ENCODE assay signal across 1 cellular context in the genomic region with DNA sequence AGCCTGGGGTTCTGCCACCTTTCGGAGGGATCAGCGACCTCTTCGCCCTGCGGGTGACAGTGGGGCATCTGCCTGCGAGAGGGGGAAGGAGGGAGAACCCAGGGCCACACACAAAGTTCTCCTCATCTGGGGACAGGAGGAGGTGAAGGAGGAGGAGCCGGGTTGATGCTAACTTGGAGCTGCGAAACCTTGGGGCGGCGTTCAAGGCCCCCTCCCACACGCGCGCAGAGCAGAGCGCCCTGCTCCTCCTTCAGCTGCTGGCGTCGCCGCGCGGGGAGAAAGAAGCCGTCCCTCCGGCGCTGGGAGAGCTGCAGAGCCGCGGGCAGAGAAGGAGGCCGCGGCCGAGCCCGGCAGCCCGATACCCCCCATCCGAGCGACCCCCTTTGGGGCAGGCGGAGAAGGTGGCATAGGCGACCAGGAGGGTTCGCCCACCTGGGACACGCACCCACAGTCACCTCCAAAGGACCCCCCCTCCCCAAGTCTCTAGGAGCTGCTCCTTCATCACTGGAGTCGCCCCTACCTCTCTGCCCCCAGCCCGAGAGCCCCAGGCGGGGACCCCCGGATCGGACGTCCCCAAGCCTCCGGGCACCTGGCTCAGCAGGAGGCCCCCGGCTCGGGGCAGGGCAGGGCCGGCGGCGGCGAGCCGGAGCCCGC.
TF ChIP-seq lines count a peak whose summit lies in the region.

A gene with protein sequence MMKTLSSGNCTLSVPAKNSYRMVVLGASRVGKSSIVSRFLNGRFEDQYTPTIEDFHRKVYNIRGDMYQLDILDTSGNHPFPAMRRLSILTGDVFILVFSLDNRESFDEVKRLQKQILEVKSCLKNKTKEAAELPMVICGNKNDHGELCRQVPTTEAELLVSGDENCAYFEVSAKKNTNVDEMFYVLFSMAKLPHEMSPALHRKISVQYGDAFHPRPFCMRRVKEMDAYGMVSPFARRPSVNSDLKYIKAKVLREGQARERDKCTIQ (plus strand): TSS at position 232 of the 654 bp plus-strand sequence. CDS start 5,979 bp downstream, outside the sequence.

TF ChIP-seq in IMR-90, 13 proteins besides CTCF, POLR2A, EP300 and RAD21:
- peak; percentile 13; the same call in 1 of the 2 replicates for TF ChIP-seq MAZ (IDR thresholded peaks at IDR 0.05; ENCODE audit: borderline replicate concordance, low read depth, low read length)
- no peak for TF ChIP-seq FOS (IDR thresholded peaks at IDR 0.05; ENCODE audit: low read depth, low read length)
